In the genomic region with DNA sequence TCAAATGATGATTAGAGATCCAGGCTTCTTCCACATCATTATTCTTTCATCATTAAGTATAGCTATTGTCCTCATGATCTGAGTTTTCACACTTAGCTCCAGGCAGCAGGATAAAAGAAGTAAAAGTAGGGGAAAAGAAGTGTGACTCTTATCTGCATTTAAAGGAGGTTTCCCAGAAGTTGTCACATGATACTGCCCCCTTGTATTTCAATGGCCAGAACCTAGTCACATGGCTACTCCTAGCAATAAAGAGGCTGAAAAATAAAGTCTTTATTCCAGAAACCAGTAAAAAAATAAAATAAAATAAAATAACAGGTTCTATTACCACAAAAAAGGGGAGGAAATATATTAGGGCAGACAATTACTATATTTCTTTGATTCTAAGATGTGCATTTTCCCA, we compare ENCODE assay signal across 10 cellular contexts.
"Had no signal": no experiment of that assay in that cellular context is flagged by ENCODE, and none has a peak within 500 bp of the region (broad histone marks: within the 10 kb centered on the region; RNA-seq: fewer than 3 reads in every experiment).

No MANE protein-coding gene starts in this region.

- DNase-seq: GM23248, GOT3, H7, HFFc6, KG1 had no signal

- H3K27ac Mint-ChIP-seq: HFFc6, IgD-negative memory B cell had no signal

- H3K27ac ChIP-seq: GM23248, HL-60 had no signal

- H3K9ac ChIP-seq: GM23248 had no signal

- H3K36me3 ChIP-seq: HAP-1 had no signal

- H3K36me3 Mint-ChIP-seq: IgD-negative memory B cell had no signal

- H3K4me3 ChIP-seq: GM23248, HAP-1 had no signal

- H3K9me3 Mint-ChIP-seq: HFFc6 had no signal

- H2AFZ ChIP-seq: GM23248 had no signal

- FAIRE-seq: HepG2 had no signal

- H3K4me3 Mint-ChIP-seq: HFFc6, IgD-negative memory B cell had no signal

- ATAC-seq: HCT116, HepG2 had no signal
